ENCODE assay signal across 1 cellular context in the genomic region with DNA sequence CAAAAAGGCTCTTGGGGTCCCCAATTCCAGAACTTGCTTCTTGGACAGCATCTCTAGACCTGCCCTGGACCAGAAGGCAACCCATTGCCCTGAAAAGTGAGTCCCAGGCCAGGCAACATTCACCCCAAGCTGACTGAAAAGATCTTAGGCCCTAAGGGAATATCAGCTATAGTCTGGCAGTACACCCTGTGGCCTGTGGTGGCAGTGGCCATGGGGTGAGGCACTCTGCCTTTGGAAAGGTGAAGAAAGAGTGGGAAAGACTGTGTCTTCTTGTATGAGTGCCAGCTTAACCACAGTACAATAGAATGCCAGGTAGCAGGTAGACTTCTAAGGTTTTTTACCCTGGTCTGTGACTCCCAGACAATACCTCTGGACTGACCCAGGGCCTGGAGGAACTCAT.
TF ChIP-seq lines count a peak whose summit lies in the region.

No MANE protein-coding gene starts in this region.

TF ChIP-seq in WTC11, 78 proteins besides CTCF, POLR2A, EP300 and RAD21 (continued from another document):
- TF ChIP-seq, protein P1, sequence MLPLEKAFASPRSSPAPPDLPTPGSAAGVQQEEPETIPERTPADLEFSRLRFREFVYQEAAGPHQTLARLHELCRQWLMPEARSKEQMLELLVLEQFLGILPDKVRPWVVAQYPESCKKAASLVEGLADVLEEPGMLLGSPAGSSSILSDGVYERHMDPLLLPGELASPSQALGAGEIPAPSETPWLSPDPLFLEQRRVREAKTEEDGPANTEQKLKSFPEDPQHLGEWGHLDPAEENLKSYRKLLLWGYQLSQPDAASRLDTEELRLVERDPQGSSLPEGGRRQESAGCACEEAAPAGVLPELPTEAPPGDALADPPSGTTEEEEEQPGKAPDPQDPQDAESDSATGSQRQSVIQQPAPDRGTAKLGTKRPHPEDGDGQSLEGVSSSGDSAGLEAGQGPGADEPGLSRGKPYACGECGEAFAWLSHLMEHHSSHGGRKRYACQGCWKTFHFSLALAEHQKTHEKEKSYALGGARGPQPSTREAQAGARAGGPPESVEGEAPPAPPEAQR (CRISPR knock-in tag; IDR thresholded peaks at IDR 0.05) = no peak
- TF ChIP-seq SMAD4 (CRISPR knock-in tag; IDR thresholded peaks at IDR 0.05) (no peak), HMGA2 (CRISPR knock-in tag; IDR thresholded peaks at IDR 0.05) (no peak), ZNF281 (CRISPR knock-in tag; IDR thresholded peaks at IDR 0.05) (no peak), ZNF416 (CRISPR knock-in tag; IDR thresholded peaks at IDR 0.05) (no peak), IRF2 (CRISPR knock-in tag; IDR thresholded peaks at IDR 0.05; ENCODE audit: borderline replicate concordance, low read depth) (no peak), GABPB1 (CRISPR knock-in tag; IDR thresholded peaks at IDR 0.05) (no peak), ELF4 (CRISPR knock-in tag; IDR thresholded peaks at IDR 0.05; ENCODE audit: low read depth) (no peak), NR2C2 (CRISPR knock-in tag; IDR thresholded peaks at IDR 0.05) (no peak), E2F5 (CRISPR knock-in tag; IDR thresholded peaks at IDR 0.05) (no peak)
- TF ChIP-seq, protein P2, sequence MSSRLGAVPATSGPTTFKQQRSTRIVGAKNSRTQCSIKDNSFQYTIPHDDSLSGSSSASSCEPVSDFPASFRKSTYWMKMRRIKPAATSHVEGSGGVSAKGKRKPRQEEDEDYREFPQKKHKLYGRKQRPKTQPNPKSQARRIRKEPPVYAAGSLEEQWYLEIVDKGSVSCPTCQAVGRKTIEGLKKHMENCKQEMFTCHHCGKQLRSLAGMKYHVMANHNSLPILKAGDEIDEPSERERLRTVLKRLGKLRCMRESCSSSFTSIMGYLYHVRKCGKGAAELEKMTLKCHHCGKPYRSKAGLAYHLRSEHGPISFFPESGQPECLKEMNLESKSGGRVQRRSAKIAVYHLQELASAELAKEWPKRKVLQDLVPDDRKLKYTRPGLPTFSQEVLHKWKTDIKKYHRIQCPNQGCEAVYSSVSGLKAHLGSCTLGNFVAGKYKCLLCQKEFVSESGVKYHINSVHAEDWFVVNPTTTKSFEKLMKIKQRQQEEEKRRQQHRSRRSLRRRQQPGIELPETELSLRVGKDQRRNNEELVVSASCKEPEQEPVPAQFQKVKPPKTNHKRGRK (CRISPR knock-in tag; IDR thresholded peaks at IDR 0.05; ENCODE audit: borderline replicate concordance) = no peak
